10 cellular contexts compared by ENCODE assay signal in genomic region chr7:41882745-41883527, GRCh38.
DNase-seq lines count a peak whose midpoint lies in the region; ATAC-seq and FAIRE-seq lines count a peak whose summit lies in the region.
"Had no signal": no experiment of that assay in that cellular context is flagged by ENCODE, and none has a peak within 500 bp of the region (broad histone marks: within the 10 kb centered on the region; RNA-seq: fewer than 3 reads in every experiment).

No MANE protein-coding gene starts in this region.

- no peak for DNase-seq in small intestine
- no peak for DNase-seq in NCI-H146 (lab: John Stamatoyannopoulos, UW)
- DNase-seq in NCI-H2029 treated with DMSO at 0.1 percent for 48 hours (lab: John Stamatoyannopoulos, UW) = no peak
- no peak for DNase-seq in SK-N-DZ (ENCODE audit: low spot score)
- DNase-seq: hippocampal formation had no signal

- no peaks in the 10 kb centered on the region for H3K27me3 ChIP-seq in small intestine (ENCODE audit: control insufficient read depth in 2 of 2, insufficient read depth in 2 of 2, low read length in 2 of 2)

- FAIRE-seq in endometrium (lab: Jason Lieb, UNC) (peak; percentile 26), small intestine (lab: Jason Lieb, UNC) (no peak)

- H3K9me3 ChIP-seq in small intestine (ENCODE audit: control insufficient read depth, low read depth) = no peaks in the 10 kb centered on the region

- no peak overlapping the region for H3K4me3 ChIP-seq in small intestine (ENCODE audit: low read depth in 1 of 2, low read length in 2 of 2)

- 81 to 86% (median 83%) methylated on average over 17 of the region's 17 CpGs for WGBS in small intestine, 3 donors

- no peaks in the 10 kb centered on the region for H3K4me1 ChIP-seq in small intestine (ENCODE audit: control insufficient read depth in 2 of 2, insufficient read depth in 1 of 2, low read depth in 1 of 2, low read length in 1 of 2)
- H3K4me1 ChIP-seq: parathyroid adenoma had no signal

- no peak overlapping the region for H3K27ac ChIP-seq in small intestine (ENCODE audit: low read depth in 1 of 2, low read length in 1 of 2)
- H3K27ac ChIP-seq: parathyroid adenoma had no signal

- H3K36me3 ChIP-seq in small intestine (ENCODE audit: control insufficient read depth in 2 of 2, insufficient read depth in 2 of 2, low read length in 2 of 2) = no peaks in the 10 kb centered on the region

- ATAC-seq in GM18498 (IDR thresholded peaks at IDR 0.05; ENCODE audit: unreplicated experiment) (peak; percentile 35), GM21423 (IDR thresholded peaks at IDR 0.05; ENCODE audit: unreplicated experiment) (peak; percentile 33), HG03354 (IDR thresholded peaks at IDR 0.05; ENCODE audit: poor library complexity, severe bottlenecking, unreplicated experiment) (peak; percentile 41)
